Comparison of ENCODE assay signal across 36 cellular contexts in genomic region chr12:76282744-76283143, GRCh38.
"Had no signal": no experiment of that assay in that cellular context is flagged by ENCODE, and none has a peak within 500 bp of the region (broad histone marks: within the 10 kb centered on the region; RNA-seq: fewer than 3 reads in every experiment).

No MANE protein-coding gene starts in this region.

- H3K4me3 Mint-ChIP-seq: activated B cell treated with CpG ODN at 0.5 μM for 24 hours; activated CD4-positive, alpha-beta memory T cell treated with anti-CD3 and anti-CD28 coated beads for 36 hours; activated CD4-positive, alpha-beta T cell treated with anti-CD3 and anti-CD28 coated beads, Interleukin-2, amount 10 ng/mL, durations not matched to agents 24 days and 14 days; activated CD8-positive, alpha-beta T cell treated with anti-CD3 and anti-CD28 coated beads for 36 hours; activated naive CD4-positive, alpha-beta T cell treated with anti-CD3 and anti-CD28 coated beads, Interleukin-2, amount 10 ng/mL, durations not matched to agents 7 days and 5 days; activated naive CD4-positive, alpha-beta T cell treated with anti-CD3 and anti-CD28 coated beads, Interleukin-2, amount 50 U/mL, for 24 hours; activated naive CD8-positive, alpha-beta T cell; activated naive CD8-positive, alpha-beta T cell treated with anti-CD3 and anti-CD28 coated beads, Interleukin-2, amount 10 ng/mL, durations not matched to agents 7 days and 5 days; activated naive CD8-positive, alpha-beta T cell treated with anti-CD3 and anti-CD28 coated beads, Interleukin-2, amount 50 U/mL, for 24 hours; activated T-cell treated with anti-CD3 and anti-CD28 coated beads, Interleukin-2, amount 50 U/mL, for 4 hours; brain; central memory CD8-positive, alpha-beta T cell; T-helper 1 cell treated with Interleukin-12 subunit alpha and Interleukin-12 subunit beta and Interleukin-4 antibody, amounts not matched to agents 30 μg/mL and 1 μg/mL, for 36 hours; T-helper 2 cell treated with Interferon-gamma antibody and Interleukin-4, amounts not matched to agents 5 μg/mL and 100 μg/mL, for 36 hours had no signal

- DNase-seq: activated B cell treated with CpG ODN at 0.5 μM for 24 hours; activated CD4-positive, alpha-beta memory T cell treated with anti-CD3 and anti-CD28 coated beads for 36 hours; activated CD4-positive, alpha-beta T cell treated with anti-CD3 and anti-CD28 coated beads for 4 hours; activated CD4-positive, alpha-beta T cell treated with anti-CD3 and anti-CD28 coated beads, Interleukin-2, amount 10 ng/mL, durations not matched to agents 24 days and 14 days; activated CD4-positive, alpha-beta T cell treated with anti-CD3 and anti-CD28 coated beads, Interleukin-2, amount 50 U/mL, for 1 hour; activated CD4-positive, alpha-beta T cell treated with anti-CD3 and anti-CD28 coated beads, Interleukin-2, amount 50 U/mL, for 4 hours; activated CD4-positive, CD25-positive, alpha-beta regulatory T cell treated with anti-CD3 and anti-CD28 coated beads, Interleukin-2, amount 50 U/mL, for 72 hours; activated CD8-positive, alpha-beta memory T cell treated with anti-CD3 and anti-CD28 coated beads, Interleukin-2, amount 50 U/mL, for 4 hours; activated CD8-positive, alpha-beta T cell treated with anti-CD3 and anti-CD28 coated beads for 36 hours; activated effector memory CD4-positive, alpha-beta T cell treated with Interleukin-2 at 50 U/mL for 16 hours; activated gamma-delta T cell; activated naive CD4-positive, alpha-beta T cell treated with anti-CD3 and anti-CD28 coated beads, Interleukin-2, amount 10 ng/mL, durations not matched to agents 7 days and 5 days; activated naive CD4-positive, alpha-beta T cell treated with Interleukin-2 at 50 U/mL for 16 hours; activated naive CD8-positive, alpha-beta T cell treated with anti-CD3 and anti-CD28 coated beads, Interleukin-2, amount 10 ng/mL, durations not matched to agents 7 days and 5 days; activated naive CD8-positive, alpha-beta T cell treated with anti-CD3 and anti-CD28 coated beads, Interleukin-2, amount 50 U/mL, for 24 hours; activated T-cell treated with anti-CD3 and anti-CD28 coated beads for 4 hours; activated T-cell treated with anti-CD3 and anti-CD28 coated beads, Interleukin-2, amount 50 U/mL, for 1 hour; activated T-cell treated with anti-CD3 and anti-CD28 coated beads, Interleukin-2, amount 50 U/mL, for 4 hours; amygdala; anterior cingulate cortex; caudate nucleus; T-helper 1 cell; T-helper 2 cell; T-helper 9 cell had no signal

- H3K9me3 ChIP-seq: ascending aorta had no signal

- H3K4me1 ChIP-seq: ascending aorta had no signal

- ATAC-seq: activated CD8-positive, alpha-beta T cell treated with anti-CD3 and anti-CD28 coated beads for 36 hours; activated naive CD8-positive, alpha-beta T cell treated with anti-CD3 and anti-CD28 coated beads, Interleukin-2, amount 50 U/mL, for 24 hours; activated T-cell treated with anti-CD3 and anti-CD28 coated beads, Interleukin-2, amount 50 U/mL, for 4 hours had no signal

- H3K9me3 Mint-ChIP-seq: activated B cell treated with CpG ODN at 0.5 μM for 24 hours; activated CD4-positive, alpha-beta memory T cell treated with anti-CD3 and anti-CD28 coated beads for 36 hours; activated CD8-positive, alpha-beta T cell treated with anti-CD3 and anti-CD28 coated beads for 36 hours; activated naive CD4-positive, alpha-beta T cell treated with anti-CD3 and anti-CD28 coated beads, Interleukin-2, amount 10 ng/mL, durations not matched to agents 7 days and 5 days; activated naive CD4-positive, alpha-beta T cell treated with anti-CD3 and anti-CD28 coated beads, Interleukin-2, amount 50 U/mL, for 24 hours; activated naive CD8-positive, alpha-beta T cell treated with anti-CD3 and anti-CD28 coated beads, Interleukin-2, amount 10 ng/mL, durations not matched to agents 7 days and 5 days; activated naive CD8-positive, alpha-beta T cell treated with anti-CD3 and anti-CD28 coated beads, Interleukin-2, amount 50 U/mL, for 24 hours; activated T-cell treated with anti-CD3 and anti-CD28 coated beads, Interleukin-2, amount 50 U/mL, for 4 hours; activated T-helper 2 cell treated with anti-CD3 and anti-CD28 coated beads, Interferon-gamma antibody, Interleukin-2, Interleukin-4, amounts not matched to agents 10 μg/mL and 5 μg/mL and 100 μg/mL, durations not matched to agents 14 hours and 24 hours and 36 hours; central memory CD8-positive, alpha-beta T cell; T-helper 1 cell treated with Interleukin-12 subunit alpha and Interleukin-12 subunit beta and Interleukin-4 antibody, amounts not matched to agents 30 μg/mL and 1 μg/mL, for 36 hours; T-helper 2 cell treated with Interferon-gamma antibody and Interleukin-4, amounts not matched to agents 5 μg/mL and 100 μg/mL, for 36 hours had no signal

- H3K4me3 ChIP-seq: ascending aorta, cardiac muscle cell had no signal

- H3K36me3 ChIP-seq: ascending aorta, cardiac muscle cell had no signal

- H3K27ac Mint-ChIP-seq: activated B cell treated with CpG ODN at 0.5 μM for 24 hours; activated CD4-positive, alpha-beta memory T cell treated with anti-CD3 and anti-CD28 coated beads for 36 hours; activated CD4-positive, alpha-beta T cell treated with anti-CD3 and anti-CD28 coated beads, Interleukin-2, amount 10 ng/mL, durations not matched to agents 24 days and 14 days; activated CD8-positive, alpha-beta T cell treated with anti-CD3 and anti-CD28 coated beads for 36 hours; activated naive CD4-positive, alpha-beta T cell treated with anti-CD3 and anti-CD28 coated beads, Interleukin-2, amount 10 ng/mL, durations not matched to agents 7 days and 5 days; activated naive CD4-positive, alpha-beta T cell treated with anti-CD3 and anti-CD28 coated beads, Interleukin-2, amount 50 U/mL, for 24 hours; activated naive CD8-positive, alpha-beta T cell; activated naive CD8-positive, alpha-beta T cell treated with anti-CD3 and anti-CD28 coated beads, Interleukin-2, amount 10 ng/mL, durations not matched to agents 7 days and 5 days; activated naive CD8-positive, alpha-beta T cell treated with anti-CD3 and anti-CD28 coated beads, Interleukin-2, amount 50 U/mL, for 24 hours; activated T-helper 2 cell treated with anti-CD3 and anti-CD28 coated beads, Interferon-gamma antibody, Interleukin-2, Interleukin-4, amounts not matched to agents 10 μg/mL and 5 μg/mL and 100 μg/mL, durations not matched to agents 14 hours and 24 hours and 36 hours; brain; T-helper 1 cell treated with Interleukin-12 subunit alpha and Interleukin-12 subunit beta and Interleukin-4 antibody, amounts not matched to agents 30 μg/mL and 1 μg/mL, for 36 hours; T-helper 2 cell treated with Interferon-gamma antibody and Interleukin-4, amounts not matched to agents 5 μg/mL and 100 μg/mL, for 36 hours had no signal

- H3K27me3 ChIP-seq: ascending aorta, cardiac muscle cell had no signal

- FAIRE-seq: bronchial epithelial cell, TTC549 had no signal

- H3K27ac ChIP-seq: ascending aorta, cardiac muscle cell, VCaP had no signal

- H3K36me3 Mint-ChIP-seq: activated CD4-positive, alpha-beta memory T cell treated with anti-CD3 and anti-CD28 coated beads for 36 hours; activated naive CD4-positive, alpha-beta T cell treated with anti-CD3 and anti-CD28 coated beads, Interleukin-2, amount 10 ng/mL, durations not matched to agents 7 days and 5 days; activated naive CD4-positive, alpha-beta T cell treated with anti-CD3 and anti-CD28 coated beads, Interleukin-2, amount 50 U/mL, for 24 hours; activated naive CD8-positive, alpha-beta T cell; activated naive CD8-positive, alpha-beta T cell treated with anti-CD3 and anti-CD28 coated beads, Interleukin-2, amount 10 ng/mL, durations not matched to agents 7 days and 5 days; brain had no signal

- H3K27me3 Mint-ChIP-seq: activated naive CD4-positive, alpha-beta T cell treated with anti-CD3 and anti-CD28 coated beads, Interleukin-2, amount 10 ng/mL, durations not matched to agents 7 days and 5 days; brain had no signal

- H3K4me1 Mint-ChIP-seq: activated B cell treated with CpG ODN at 0.5 μM for 24 hours; activated CD4-positive, alpha-beta T cell treated with anti-CD3 and anti-CD28 coated beads, Interleukin-2, amount 10 ng/mL, durations not matched to agents 24 days and 14 days; activated naive CD4-positive, alpha-beta T cell treated with anti-CD3 and anti-CD28 coated beads, Interleukin-2, amount 10 ng/mL, durations not matched to agents 7 days and 5 days; activated naive CD4-positive, alpha-beta T cell treated with anti-CD3 and anti-CD28 coated beads, Interleukin-2, amount 50 U/mL, for 24 hours; activated naive CD8-positive, alpha-beta T cell treated with anti-CD3 and anti-CD28 coated beads, Interleukin-2, amount 10 ng/mL, durations not matched to agents 7 days and 5 days; activated naive CD8-positive, alpha-beta T cell treated with anti-CD3 and anti-CD28 coated beads, Interleukin-2, amount 50 U/mL, for 24 hours; brain; central memory CD8-positive, alpha-beta T cell had no signal
